In genomic region chr1:56922507-56922906, GRCh38 we compare ENCODE assay signal across 25 cellular contexts. TPM values are rescaled to one million over a fixed set of nuclear protein-coding genes. Genes with fewer than 3 reads are reported as not detected.
"Had no signal": no experiment of that assay in that cellular context is flagged by ENCODE, and none has a peak within 500 bp of the region (broad histone marks: within the 10 kb centered on the region; RNA-seq: fewer than 3 reads in every experiment).

No MANE protein-coding gene starts in this region.

- ATAC-seq: Panc1, PC-3 had no signal

- H3K27me3 ChIP-seq: MG63 had no signal

- DNase-seq: IMR-90; KG1; MG63; NCI-H1048; NCI-H1105; NCI-H1417; NCI-H1436 treated with DMSO at 0.1 percent for 48 hours; NCI-H1694; NCI-H187 treated with DMSO at 0.1 percent for 48 hours; NCI-H2029 treated with DMSO at 0.1 percent for 48 hours; NCI-H2171 treated with DMSO at 0.1 percent for 48 hours; NCI-H345; NCI-H446 treated with DMSO at 0.1 percent for 48 hours; NCI-H510A treated with DMSO at 0.1 percent for 48 hours; NCI-H526; NK-92 treated with Interleukin-12 subunit alpha and Interleukin-12 subunit beta, amount 100 ng/mL, for 24 hours; PC-3; SHP77; SK-N-SH; SW 1271 had no signal

- H3K9ac ChIP-seq: SK-N-SH had no signal

- H3K27ac ChIP-seq: RWPE1 had no signal

- H3K4me3 ChIP-seq: MG63 had no signal

- H3K36me3 ChIP-seq: MG63 had no signal

- H3K9me3 ChIP-seq: MG63, SK-N-SH had no signal

RNA-seq across cellular contexts. Expression of gene C8B, which starts 43.3 kb away (rescaled TPM):
- total RNA-seq: HT-29, IMR-90, OCI-LY7, PC-3, SK-MEL-5 had no signal
- polyA plus RNA-seq: IMR-90, SK-N-SH had no signal
